Comparison of ENCODE assay signal across 10 cellular contexts in genomic region chr2:71933467-71934319, GRCh38.
DNase-seq lines count a peak whose midpoint lies in the region; TF ChIP-seq lines count a peak whose summit lies in the region.
"Had no signal": no experiment of that assay in that cellular context is flagged by ENCODE, and none has a peak within 500 bp of the region (broad histone marks: within the 10 kb centered on the region; RNA-seq: fewer than 3 reads in every experiment).

No MANE protein-coding gene starts in this region.

- H3K27me3 ChIP-seq in SK-N-SH (ENCODE audit: insufficient read depth), result no peaks in the 10 kb centered on the region
- H3K27me3 ChIP-seq in hepatocyte, result no peaks in the 10 kb centered on the region
- H3K27me3 ChIP-seq in MM.1S (replicated peaks; ENCODE audit: insufficient read depth, low read length), result no peaks in the 10 kb centered on the region

- H3K79me2 ChIP-seq in SK-N-SH (ENCODE audit: insufficient read depth) (no peaks in the 10 kb centered on the region), hepatocyte (no peaks in the 10 kb centered on the region), MM.1S (ENCODE audit: low read length) (no peaks in the 10 kb centered on the region)

- TF ChIP-seq CTCF in SK-N-SH (IDR thresholded peaks at IDR 0.05) (peak; percentile 31), hepatocyte (IDR thresholded peaks at IDR 0.05; ENCODE audit: poor library complexity) (peak; percentile 28), MM.1S (IDR thresholded peaks at IDR 0.05; ENCODE audit: low read length) (no peak)

- H3F3A ChIP-seq in SK-N-SH (replicated peaks; ENCODE audit: insufficient read depth) (no peaks in the 10 kb centered on the region), MM.1S (ENCODE audit: insufficient read depth, low read length) (no peaks in the 10 kb centered on the region)

- no peaks in the 10 kb centered on the region for H3K9me3 ChIP-seq in SK-N-SH
- no peaks in the 10 kb centered on the region for H3K9me3 ChIP-seq in hepatocyte (ENCODE audit: low read depth)
- no peaks in the 10 kb centered on the region for H3K9me3 ChIP-seq in MM.1S (replicated peaks; ENCODE audit: insufficient read depth, low read length)

- no peak overlapping the region for H3K4me3 ChIP-seq in SK-N-SH (ENCODE audit: low read depth in 2 of 2, low read length in 1 of 2)
- no peak overlapping the region for H3K4me3 ChIP-seq in hepatocyte
- H3K4me3 ChIP-seq in MM.1S (ENCODE audit: low read length), result no peak overlapping the region

- 56% methylated on average over 8 of the region's 8 CpGs for WGBS in SK-N-SH (ENCODE audit: low lambda C conversion rate)
- 82% methylated on average over 8 of the region's 8 CpGs for WGBS in hepatocyte (ENCODE audit: low lambda C conversion rate, missing lambda C conversion rate)

- DNase-seq in A172 (ENCODE audit: low spot score) (peak; percentile 19), G401 (ENCODE audit: low spot score) (peak; percentile 46), SK-N-SH (peak; percentile 6), hepatocyte (ENCODE audit: low spot score) (no peak), MM.1S (no peak), AML-193 (lab: John Stamatoyannopoulos, UW) (no peak), activated gamma-delta T cell treated with Interleukin-2 at 50 U/mL for 16 hours (no peak), cerebellar nuclear complex (lab: John Stamatoyannopoulos, UW) (no peak)
- DNase-seq: GF-D8 had no signal

- H3K27ac ChIP-seq in SK-N-SH (ENCODE audit: low read depth in 2 of 2, low read length in 1 of 2) (no peak overlapping the region), hepatocyte (no peak overlapping the region), MM.1S (ENCODE audit: low read length) (no peak overlapping the region)
- H3K27ac ChIP-seq: epithelial cell of prostate had no signal

- no peaks in the 10 kb centered on the region for H4K20me1 ChIP-seq in SK-N-SH (ENCODE audit: insufficient read depth)
- H4K20me1 ChIP-seq in hepatocyte (ENCODE audit: insufficient read depth, poor library complexity, severe bottlenecking), result no peaks in the 10 kb centered on the region
- no peaks in the 10 kb centered on the region for H4K20me1 ChIP-seq in MM.1S (ENCODE audit: insufficient read depth, low read length)

- in situ Hi-C loops in G401 (cut with HindIII; ENCODE audit: low sequenced_read_pairs), result no loop called here

- H3K9me2 ChIP-seq in SK-N-SH (no peaks in the 10 kb centered on the region), hepatocyte (replicated peaks; ENCODE audit: insufficient read depth) (no peaks in the 10 kb centered on the region), MM.1S (replicated peaks; ENCODE audit: insufficient read depth, low read length) (no peaks in the 10 kb centered on the region)

- no peak overlapping the region for H3K9ac ChIP-seq in SK-N-SH
- H3K9ac ChIP-seq in MM.1S (ENCODE audit: low read length), result no peak overlapping the region

- TF ChIP-seq RAD21 in SK-N-SH (IDR thresholded peaks at IDR 0.05; ENCODE audit: low read length), result no peak

- H3K4me1 ChIP-seq in SK-N-SH (ENCODE audit: control insufficient read depth in 1 of 2, insufficient read depth in 2 of 2, low read depth in 1 of 2, low read length in 1 of 2), result peaks cover 0 to 10% of the 10 kb centered on the region in 2 experiments; a peak in 1 of 4 replicates
- H3K4me1 ChIP-seq in hepatocyte (ENCODE audit: insufficient read depth), result peaks cover 20% of the 10 kb centered on the region
- no peaks in the 10 kb centered on the region for H3K4me1 ChIP-seq in MM.1S (ENCODE audit: low read length)

- H3K4me2 ChIP-seq in SK-N-SH (no peak overlapping the region), hepatocyte (no peak overlapping the region), MM.1S (ENCODE audit: low read depth, low read length) (no peak overlapping the region)

- POLR2A ChIA-PET in SK-N-SH (lab: Yijun Ruan, JAX), result no interaction called here

- TF ChIP-seq EP300 in SK-N-SH (IDR thresholded peaks at IDR 0.05; ENCODE audit: borderline replicate concordance in 1 of 2, low read depth in 1 of 2, low read length in 1 of 2), result no peak

- no peak overlapping the region for H2AFZ ChIP-seq in SK-N-SH (ENCODE audit: low read depth)
- no peak overlapping the region for H2AFZ ChIP-seq in hepatocyte
- H2AFZ ChIP-seq in MM.1S (ENCODE audit: low read length), result no peak overlapping the region

- H3K36me3 ChIP-seq in SK-N-SH (replicated peaks in 1 of 2; ENCODE audit: control insufficient read depth in 1 of 2, insufficient read depth in 2 of 2, low read length in 1 of 2) (no peaks in the 10 kb centered on the region), hepatocyte (replicated peaks; ENCODE audit: insufficient read depth, low read depth) (no peaks in the 10 kb centered on the region), MM.1S (replicated peaks; ENCODE audit: insufficient read depth, low read length) (no peaks in the 10 kb centered on the region)

- CTCF ChIA-PET in SK-N-SH (lab: Yijun Ruan, JAX), result interaction anchor here (0.6 to 2.8 kb wide), 6 partner anchors 9 to 641 kb away, joined by 3 to 17 read pairs (median 4); no protein-coding TSS in a partner anchor

TF ChIP-seq in SK-N-SH, 30 proteins besides CTCF, POLR2A, EP300 and RAD21:
- peak; percentile 35; the same call in 1 of the 2 replicates for TF ChIP-seq SMC3 (IDR thresholded peaks at IDR 0.05; ENCODE audit: low read depth, low read length)
- no peak for TF ChIP-seq TAF1 (IDR thresholded peaks at IDR 0.05; ENCODE audit: borderline replicate concordance, low read depth, low read length)
TF ChIP-seq in SK-N-SH: peak in this region for 1.

Comparison
In these comparisons a context has a peak if more than half of its experiments do, and no peak if none do; other contexts are left out.
1. DNase-seq: peak in A172 (single experiment), G401 (single experiment) and SK-N-SH (single experiment); none in hepatocyte (single experiment), MM.1S (single experiment), AML-193 (0 of 2), activated gamma-delta T cell treated with Interleukin-2 at 50 U/mL for 16 hours (single experiment) and cerebellar nuclear complex (0 of 2).